8 cellular contexts compared by ENCODE assay signal in genomic region chr7:148242271-148242801, GRCh38.
DNase-seq lines count a peak whose midpoint lies in the region; ATAC-seq, FAIRE-seq and TF ChIP-seq lines count a peak whose summit lies in the region.

No MANE protein-coding gene starts in this region.

- CTCF ChIA-PET in AG04450 (lab: Charles Lee), result interaction anchor here (0.5 to 2.3 kb wide), 7 partner anchors 17 to 1227 kb away, joined by 3 to 12 read pairs (median 4); no protein-coding TSS in a partner anchor
- CTCF ChIA-PET in SK-N-SH (lab: Yijun Ruan, JAX), result interaction anchor here (0.6 to 3.3 kb wide), 50 partner anchors 10 to 1838 kb away, joined by 3 to 56 read pairs (median 4); no protein-coding TSS in a partner anchor

- peaks cover 4% of the 10 kb centered on the region for H3F3A ChIP-seq in SK-N-SH (replicated peaks; ENCODE audit: insufficient read depth)

- TF ChIP-seq CTCF in AG04450 (IDR thresholded peaks at IDR 0.05; ENCODE audit: low read depth, low read length) (peak; percentile 64), SK-N-SH (IDR thresholded peaks at IDR 0.05) (peak; percentile 98), foreskin fibroblast (IDR thresholded peaks at IDR 0.05; ENCODE audit: low read depth, low read length) (peak; percentile 60), pancreas (IDR thresholded peaks at IDR 0.05) (peak; percentile 63 to 81 (median 70))

- 45% methylated on average over 17 of the region's 17 CpGs for WGBS in SK-N-SH (ENCODE audit: low lambda C conversion rate)
- 9% methylated on average over 17 of the region's 17 CpGs for WGBS in pancreas, 2 donors

- intact Hi-C loops in pancreas (cut with DNase I), result no loop called here

- no peak for DNase-seq in AG04450 (ENCODE audit: low read depth, low spot score)
- DNase-seq in NAMALWA (ENCODE audit: low spot score), result peak; percentile 63
- DNase-seq in SK-N-SH, result peak; percentile 67
- peak in 1 of 2 donors; percentile 15 for DNase-seq in foreskin fibroblast
- DNase-seq in pancreas, result peak in 3 of 6 donors; percentile 7 to 33 (median 17)
- no peak for DNase-seq in GF-D8 (lab: John Stamatoyannopoulos, UW)

- peak; percentile 92 for TF ChIP-seq RAD21 in SK-N-SH (IDR thresholded peaks at IDR 0.05; ENCODE audit: low read length)

- H3K4me1 ChIP-seq in SK-N-SH (ENCODE audit: control insufficient read depth in 1 of 2, insufficient read depth in 2 of 2, low read depth in 1 of 2, low read length in 1 of 2), result no peaks in the 10 kb centered on the region; a peak in 1 of 4 replicates
- H3K4me1 ChIP-seq in pancreas, result no peaks in the 10 kb centered on the region

- H3K36me3 ChIP-seq in SK-N-SH (replicated peaks in 1 of 2; ENCODE audit: control insufficient read depth in 1 of 2, insufficient read depth in 2 of 2, low read length in 1 of 2) (no peaks in the 10 kb centered on the region), pancreas (no peaks in the 10 kb centered on the region)

- TF ChIP-seq EP300 in SK-N-SH (IDR thresholded peaks at IDR 0.05; ENCODE audit: borderline replicate concordance in 1 of 2, low read depth in 1 of 2, low read length in 1 of 2), result no peak

- no peaks in the 10 kb centered on the region for H3K27me3 ChIP-seq in AG04450 (ENCODE audit: control insufficient read depth, insufficient read depth, low read length)
- no peaks in the 10 kb centered on the region for H3K27me3 ChIP-seq in SK-N-SH (ENCODE audit: insufficient read depth)
- H3K27me3 ChIP-seq in pancreas, result peaks cover 0 to 10% (median 0%) of the 10 kb centered on the region in 4 donors

- no peak overlapping the region for H3K4me3 ChIP-seq in AG04450 (ENCODE audit: low read depth, low read length)
- peak overlapping the region in 1 of 2 experiments; percentile 16; a peak in 1 of 4 replicates for H3K4me3 ChIP-seq in SK-N-SH (ENCODE audit: low read depth in 2 of 2, low read length in 1 of 2)
- no peak overlapping the region for H3K4me3 ChIP-seq in foreskin fibroblast (ENCODE audit: low read depth in 1 of 2, low read length in 2 of 2)
- no peak overlapping the region for H3K4me3 ChIP-seq in pancreas

- H3K79me2 ChIP-seq in SK-N-SH (ENCODE audit: insufficient read depth), result no peaks in the 10 kb centered on the region

- H3K9ac ChIP-seq in SK-N-SH, result no peak overlapping the region

- H2AFZ ChIP-seq in SK-N-SH (ENCODE audit: low read depth), result peak overlapping the region; percentile 26; the same call in 1 of the 2 replicates

- H3K27ac ChIP-seq in AG04450 (ENCODE audit: low read depth, low read length) (no peak overlapping the region), SK-N-SH (ENCODE audit: low read depth in 2 of 2, low read length in 1 of 2) (no peak overlapping the region), pancreas (no peak overlapping the region)

- POLR2A ChIA-PET in AG04450 (lab: Yijun Ruan, JAX) (no interaction called here), SK-N-SH (lab: Yijun Ruan, JAX) (no interaction called here)

- H4K20me1 ChIP-seq in SK-N-SH (ENCODE audit: insufficient read depth), result no peaks in the 10 kb centered on the region

- H3K9me3 ChIP-seq in AG04450 (ENCODE audit: control insufficient read depth, insufficient read depth, low read length), result peaks cover 5% of the 10 kb centered on the region
- H3K9me3 ChIP-seq in SK-N-SH, result no peaks in the 10 kb centered on the region
- no peaks in the 10 kb centered on the region for H3K9me3 ChIP-seq in pancreas

- 0 out of 2 replicates have a peak overlapping the region, but pooled peaks have one; percentile 2 for H3K4me2 ChIP-seq in SK-N-SH

- no peak for FAIRE-seq in pancreas (lab: Jason Lieb, UNC)

- H3K9me2 ChIP-seq in SK-N-SH, result no peaks in the 10 kb centered on the region

- ATAC-seq in GM18502 (IDR thresholded peaks at IDR 0.05; ENCODE audit: poor library complexity, unreplicated experiment) (peak; percentile 97), HG02798 (IDR thresholded peaks at IDR 0.05; ENCODE audit: poor library complexity, unreplicated experiment) (peak; percentile 94), pancreas (peak; percentile 68 to 92 (median 90))

TF ChIP-seq in SK-N-SH, 30 proteins besides CTCF, POLR2A, EP300 and RAD21:
- TF ChIP-seq, protein P1, sequence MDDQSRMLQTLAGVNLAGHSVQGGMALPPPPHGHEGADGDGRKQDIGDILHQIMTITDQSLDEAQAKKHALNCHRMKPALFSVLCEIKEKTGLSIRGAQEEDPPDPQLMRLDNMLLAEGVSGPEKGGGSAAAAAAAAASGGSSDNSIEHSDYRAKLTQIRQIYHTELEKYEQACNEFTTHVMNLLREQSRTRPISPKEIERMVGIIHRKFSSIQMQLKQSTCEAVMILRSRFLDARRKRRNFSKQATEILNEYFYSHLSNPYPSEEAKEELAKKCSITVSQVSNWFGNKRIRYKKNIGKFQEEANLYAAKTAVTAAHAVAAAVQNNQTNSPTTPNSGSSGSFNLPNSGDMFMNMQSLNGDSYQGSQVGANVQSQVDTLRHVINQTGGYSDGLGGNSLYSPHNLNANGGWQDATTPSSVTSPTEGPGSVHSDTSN (IDR thresholded peaks at IDR 0.05), result peak; percentile 75
- no peak for TF ChIP-seq EZH2phosphoT487 (IDR thresholded peaks at IDR 0.05; ENCODE audit: borderline replicate concordance, low read depth)
- TF ChIP-seq RCOR1 (IDR thresholded peaks at IDR 0.05; ENCODE audit: low read length), result 0 out of 2 replicates have a peak, but pooled peaks have one; percentile 8
- TF ChIP-seq MEF2A (IDR thresholded peaks at IDR 0.05; ENCODE audit: borderline replicate concordance, low read depth), result no peak
- TF ChIP-seq NFIC (IDR thresholded peaks at IDR 0.05; ENCODE audit: borderline replicate concordance), result no peak
- TF ChIP-seq MXI1 (IDR thresholded peaks at IDR 0.05; ENCODE audit: low read depth, low read length), result no peak
- TF ChIP-seq SIN3A (IDR thresholded peaks at IDR 0.05; ENCODE audit: borderline replicate concordance, low read depth, low read length), result no peak
- TF ChIP-seq, protein P2, sequence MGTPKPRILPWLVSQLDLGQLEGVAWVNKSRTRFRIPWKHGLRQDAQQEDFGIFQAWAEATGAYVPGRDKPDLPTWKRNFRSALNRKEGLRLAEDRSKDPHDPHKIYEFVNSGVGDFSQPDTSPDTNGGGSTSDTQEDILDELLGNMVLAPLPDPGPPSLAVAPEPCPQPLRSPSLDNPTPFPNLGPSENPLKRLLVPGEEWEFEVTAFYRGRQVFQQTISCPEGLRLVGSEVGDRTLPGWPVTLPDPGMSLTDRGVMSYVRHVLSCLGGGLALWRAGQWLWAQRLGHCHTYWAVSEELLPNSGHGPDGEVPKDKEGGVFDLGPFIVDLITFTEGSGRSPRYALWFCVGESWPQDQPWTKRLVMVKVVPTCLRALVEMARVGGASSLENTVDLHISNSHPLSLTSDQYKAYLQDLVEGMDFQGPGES (IDR thresholded peaks at IDR 0.05; ENCODE audit: low read depth, low read length), result no peak
- TF ChIP-seq TAF1 (IDR thresholded peaks at IDR 0.05; ENCODE audit: borderline replicate concordance, low read depth, low read length), result no peak
- no peak for TF ChIP-seq TCF12 (IDR thresholded peaks at IDR 0.05)
- TF ChIP-seq, protein P3, sequence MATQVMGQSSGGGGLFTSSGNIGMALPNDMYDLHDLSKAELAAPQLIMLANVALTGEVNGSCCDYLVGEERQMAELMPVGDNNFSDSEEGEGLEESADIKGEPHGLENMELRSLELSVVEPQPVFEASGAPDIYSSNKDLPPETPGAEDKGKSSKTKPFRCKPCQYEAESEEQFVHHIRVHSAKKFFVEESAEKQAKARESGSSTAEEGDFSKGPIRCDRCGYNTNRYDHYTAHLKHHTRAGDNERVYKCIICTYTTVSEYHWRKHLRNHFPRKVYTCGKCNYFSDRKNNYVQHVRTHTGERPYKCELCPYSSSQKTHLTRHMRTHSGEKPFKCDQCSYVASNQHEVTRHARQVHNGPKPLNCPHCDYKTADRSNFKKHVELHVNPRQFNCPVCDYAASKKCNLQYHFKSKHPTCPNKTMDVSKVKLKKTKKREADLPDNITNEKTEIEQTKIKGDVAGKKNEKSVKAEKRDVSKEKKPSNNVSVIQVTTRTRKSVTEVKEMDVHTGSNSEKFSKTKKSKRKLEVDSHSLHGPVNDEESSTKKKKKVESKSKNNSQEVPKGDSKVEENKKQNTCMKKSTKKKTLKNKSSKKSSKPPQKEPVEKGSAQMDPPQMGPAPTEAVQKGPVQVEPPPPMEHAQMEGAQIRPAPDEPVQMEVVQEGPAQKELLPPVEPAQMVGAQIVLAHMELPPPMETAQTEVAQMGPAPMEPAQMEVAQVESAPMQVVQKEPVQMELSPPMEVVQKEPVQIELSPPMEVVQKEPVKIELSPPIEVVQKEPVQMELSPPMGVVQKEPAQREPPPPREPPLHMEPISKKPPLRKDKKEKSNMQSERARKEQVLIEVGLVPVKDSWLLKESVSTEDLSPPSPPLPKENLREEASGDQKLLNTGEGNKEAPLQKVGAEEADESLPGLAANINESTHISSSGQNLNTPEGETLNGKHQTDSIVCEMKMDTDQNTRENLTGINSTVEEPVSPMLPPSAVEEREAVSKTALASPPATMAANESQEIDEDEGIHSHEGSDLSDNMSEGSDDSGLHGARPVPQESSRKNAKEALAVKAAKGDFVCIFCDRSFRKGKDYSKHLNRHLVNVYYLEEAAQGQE (IDR thresholded peaks at IDR 0.05; ENCODE audit: low read depth, low read length), result no peak
- no peak for TF ChIP-seq FOXM1 (IDR thresholded peaks at IDR 0.05; ENCODE audit: low read depth)
- no peak for TF ChIP-seq USF1 (IDR thresholded peaks at IDR 0.05; ENCODE audit: borderline replicate concordance, low read depth)
- TF ChIP-seq POLR2AphosphoS5 (IDR thresholded peaks at IDR 0.05; ENCODE audit: low read depth, low read length), result no peak
- no peak for TF ChIP-seq YY1 (IDR thresholded peaks at IDR 0.05; ENCODE audit: low read depth)
- TF ChIP-seq TEAD4 (IDR thresholded peaks at IDR 0.05; ENCODE audit: borderline replicate concordance, insufficient read depth), result no peak
- TF ChIP-seq JUND (IDR thresholded peaks at IDR 0.05), result no peak
- no peak for TF ChIP-seq CHD2 (IDR thresholded peaks at IDR 0.05; ENCODE audit: low read length, partially characterized antibody)
- no peak for TF ChIP-seq FOSL2 (IDR thresholded peaks at IDR 0.05; ENCODE audit: borderline replicate concordance, low read depth)
- TF ChIP-seq RXRA (IDR thresholded peaks at IDR 0.05; ENCODE audit: borderline replicate concordance, low read depth), result no peak
- peak; percentile 74 for TF ChIP-seq SMC3 (IDR thresholded peaks at IDR 0.05; ENCODE audit: low read depth, low read length)
- no peak for TF ChIP-seq ELF1 (IDR thresholded peaks at IDR 0.05)

Comparison
In these comparisons a context has a peak if more than half of its experiments do, and no peak if none do; other contexts are left out.
1. DNase-seq: peak in NAMALWA (single experiment) and SK-N-SH (single experiment); none in AG04450 (single experiment) and GF-D8 (single experiment).
2. Peak in every context shown above with its lines, with median percentiles within 50 percentile points of each other: CTCF ChIP-seq and ATAC-seq.